19 cellular contexts compared by ENCODE assay signal in genomic region chr7:27693794-27694193, GRCh38. TPM values are rescaled to one million over a fixed set of nuclear protein-coding genes. Genes with fewer than 3 reads are reported as not detected.
DNase-seq lines count a peak whose midpoint lies in the region; ATAC-seq, FAIRE-seq and TF ChIP-seq lines count a peak whose summit lies in the region.
"Had no signal": no experiment of that assay in that cellular context is flagged by ENCODE, and none has a peak within 500 bp of the region (broad histone marks: within the 10 kb centered on the region; RNA-seq: fewer than 3 reads in every experiment).

No MANE protein-coding gene starts in this region.

- TF ChIP-seq CTCF in AG10803 (conservative IDR thresholded peaks at IDR 0.05; ENCODE audit: low read length), result no peak
- no peak for TF ChIP-seq CTCF in keratinocyte (optimal IDR thresholded peaks at IDR 0.05 in 1 of 3, IDR thresholded peaks at IDR 0.05 in 1 of 3, conservative IDR thresholded peaks at IDR 0.05 in 1 of 3; ENCODE audit: extremely low read depth in 1 of 3, insufficient read depth in 2 of 3, low read length in 3 of 3)

- ATAC-seq in HG02759 (IDR thresholded peaks at IDR 0.05; ENCODE audit: unreplicated experiment), result no peak
- ATAC-seq in aorta (ENCODE audit: low FRiP score), result no peak

- H2AFZ ChIP-seq in keratinocyte (ENCODE audit: control insufficient read depth, low read length), result peak overlapping the region; percentile 30

- dilution Hi-C loops in keratinocyte (cut with MboI; ENCODE audit: extremely low pct_ligation_motif_present, low sequenced_read_pairs), result no loop called here

- H3K4me1 ChIP-seq in keratinocyte (ENCODE audit: control insufficient read depth, extremely low read depth, insufficient read depth, low read length) (peaks cover 3% of the 10 kb centered on the region), aorta (ENCODE audit: control insufficient read depth in 1 of 2, insufficient read depth in 2 of 2, low read length in 2 of 2) (no peaks in the 10 kb centered on the region)

- H3K27me3 ChIP-seq in H7 (ENCODE audit: control insufficient read depth, insufficient read depth, low read length), result no peaks in the 10 kb centered on the region
- H3K27me3 ChIP-seq in keratinocyte (ENCODE audit: control insufficient read depth, extremely low read depth, insufficient read depth, low read length), result no peaks in the 10 kb centered on the region
- no peaks in the 10 kb centered on the region for H3K27me3 ChIP-seq in aorta (ENCODE audit: control insufficient read depth in 1 of 2, insufficient read depth in 2 of 2, low read length in 1 of 2)

- peak; percentile 40 for DNase-seq in AG10803 (ENCODE audit: low read depth)
- peak; percentile 21 for DNase-seq in H7
- DNase-seq in SK-MEL-5 (ENCODE audit: low read depth, low spot score), result peak; percentile 99
- DNase-seq in keratinocyte (ENCODE audit: low read depth, low spot score), result no peak
- DNase-seq in SHP77 (lab: John Stamatoyannopoulos, UW), result no peak
- DNase-seq in activated CD4-positive, CD25-positive, alpha-beta regulatory T cell (lab: John Stamatoyannopoulos, UW), result no peak
- DNase-seq in aorta, result no peak
- DNase-seq: activated CD4-positive, alpha-beta T cell treated with anti-CD3 and anti-CD28 coated beads, Interleukin-2, amount 10 ng/mL, durations not matched to agents 7 days and 5 days; activated naive CD4-positive, alpha-beta T cell treated with anti-CD3 and anti-CD28 coated beads, Interleukin-2, amount 10 ng/mL, durations not matched to agents 7 days and 5 days; dermis blood vessel endothelial cell; erythroblast; kidney glomerular epithelial cell; naive B cell; NCI-H1694 treated with DMSO at 0.1 percent for 48 hours; NCI-H446 treated with DMSO at 0.1 percent for 48 hours; RPMI8226 had no signal

- no peak for FAIRE-seq in keratinocyte (lab: Jason Lieb, UNC)
- FAIRE-seq: GM18507, urothelium cell line had no signal

- H4K20me1 ChIP-seq in keratinocyte (ENCODE audit: control insufficient read depth, extremely low read depth, insufficient read depth, low read length), result no peaks in the 10 kb centered on the region

- no peak overlapping the region for H3K27ac ChIP-seq in keratinocyte (ENCODE audit: control insufficient read depth, insufficient read depth, low read length)
- H3K27ac ChIP-seq in aorta (ENCODE audit: low read depth in 1 of 2, low read length in 2 of 2), result no peak overlapping the region

- H3K36me3 ChIP-seq in H7 (replicated peaks; ENCODE audit: control insufficient read depth, insufficient read depth, low read length) (no peaks in the 10 kb centered on the region), keratinocyte (ENCODE audit: control insufficient read depth in 2 of 2, extremely low read depth in 1 of 2, insufficient read depth in 2 of 2, low read length in 2 of 2) (no peaks in the 10 kb centered on the region), aorta (ENCODE audit: control insufficient read depth in 1 of 2, insufficient read depth in 2 of 2, low read length in 1 of 2) (no peaks in the 10 kb centered on the region)

- H3K9ac ChIP-seq in keratinocyte (ENCODE audit: control insufficient read depth, extremely low read depth, insufficient read depth, low read length), result no peak overlapping the region

- no peaks in the 10 kb centered on the region for H3K79me2 ChIP-seq in keratinocyte (ENCODE audit: control insufficient read depth, insufficient read depth, low read length)

- WGBS in aorta, 2 donors, result 85% methylated on average over 3 of the region's 3 CpGs

- H3K4me2 ChIP-seq in keratinocyte (ENCODE audit: control insufficient read depth, extremely low read depth, insufficient read depth, low read depth, low read length), result no peak overlapping the region

- H3K9me1 ChIP-seq in keratinocyte (ENCODE audit: control insufficient read depth, extremely low read depth, insufficient read depth, low read length), result no peaks in the 10 kb centered on the region

- intact Hi-C loops in aorta (cut with DNase I), result no loop called here

- no peak overlapping the region for H3K4me3 ChIP-seq in AG10803 (ENCODE audit: low read length)
- no peak overlapping the region for H3K4me3 ChIP-seq in H7 (ENCODE audit: insufficient read depth, low read depth, low read length)
- no peak overlapping the region for H3K4me3 ChIP-seq in keratinocyte (ENCODE audit: control insufficient read depth in 2 of 3, extremely low read depth in 1 of 3, insufficient read depth in 2 of 3, low read depth in 1 of 3, low read length in 3 of 3)
- no peak overlapping the region for H3K4me3 ChIP-seq in aorta (ENCODE audit: low read length in 2 of 2)

- H3K9me3 ChIP-seq in keratinocyte (ENCODE audit: control insufficient read depth, low read depth, low read length) (no peaks in the 10 kb centered on the region), aorta (ENCODE audit: control insufficient read depth, low read length) (no peaks in the 10 kb centered on the region)

- in situ Hi-C loops in SK-MEL-5 (cut with HindIII; ENCODE audit: low pct_unique_long_range_greater_than_20kb, low sequenced_read_pairs), result no loop called here

RNA-seq across cellular contexts. Expression of gene HIBADH, which starts 31.1 kb away (rescaled TPM):
- total RNA-seq in H7 (2014; rRNA removed; shearing (Covaris generic)), result 42.0 and 53.7 TPM in 2 replicates
- total RNA-seq in SK-MEL-5 (2014; rRNA removed; shearing (Covaris generic)), result 113 and 135 TPM in 2 replicates
- polyA plus RNA-seq in SK-MEL-5 (2015; cell fraction: cytosol; rRNA removed), result 134 and 147 TPM in 2 replicates
- 33.7 and 37.7 TPM in 2 replicates for polyA plus RNA-seq in SK-MEL-5 (2015; cell fraction: nucleus; rRNA removed)
- polyA plus RNA-seq in keratinocyte (29.5 to 42.6 TPM (median 40.3 TPM) in 3 replicates), aorta (10 to 100 TPM; 29.3 to 32.5 TPM)
- 19.7 TPM for polyA plus RNA-seq in keratinocyte (2011; ENCODE audit: low read depth)
- polyA plus RNA-seq in keratinocyte (2011; cell fraction: cytosol; rRNA removed), result 33.4 and 54.3 TPM in 2 replicates
- 26.8 and 26.9 TPM in 2 replicates for polyA plus RNA-seq in keratinocyte (2011; cell fraction: nucleus; rRNA removed)
- polyA plus RNA-seq in keratinocyte (2012; ENCODE audit: low replicate concordance), result 16.7 and 22.9 TPM in 2 replicates
- polyA minus RNA-seq in keratinocyte, result 7.4 to 20.5 TPM (median 13.1 TPM) in 3 replicates
- 11.9 TPM for polyA minus RNA-seq in keratinocyte (2011; cell fraction: cytosol; rRNA and poly(A)+ RNA removed)
- polyA minus RNA-seq in keratinocyte (2011; cell fraction: nucleus; rRNA and poly(A)+ RNA removed), result 3.5 and 11.3 TPM in 2 replicates
- total RNA-seq in aorta, result 10 to 100 TPM; 22.4 to 31.0 TPM

RNA-seq across cellular contexts. Expression of gene TAX1BP1, which starts 46.2 kb away (rescaled TPM):
- total RNA-seq in H7 (2014; rRNA removed; shearing (Covaris generic)), result 51.6 and 62.2 TPM in 2 replicates
- 269 and 296 TPM in 2 replicates for total RNA-seq in SK-MEL-5 (2014; rRNA removed; shearing (Covaris generic))
- 198 and 233 TPM in 2 replicates for polyA plus RNA-seq in SK-MEL-5 (2015; cell fraction: cytosol; rRNA removed)
- polyA plus RNA-seq in SK-MEL-5 (2015; cell fraction: nucleus; rRNA removed), result 106 and 108 TPM in 2 replicates
- polyA plus RNA-seq in keratinocyte (60.6 to 119 TPM (median 102 TPM) in 3 replicates), aorta (10 to 100 TPM; 68.4 to 79.9 TPM)
- polyA plus RNA-seq in keratinocyte (2011; ENCODE audit: low read depth), result 464 TPM
- polyA plus RNA-seq in keratinocyte (2011; cell fraction: cytosol; rRNA removed), result 47.7 and 92.1 TPM in 2 replicates
- 62.9 and 76.2 TPM in 2 replicates for polyA plus RNA-seq in keratinocyte (2011; cell fraction: nucleus; rRNA removed)
- 62.5 and 91.4 TPM in 2 replicates for polyA plus RNA-seq in keratinocyte (2012; ENCODE audit: low replicate concordance)
- polyA minus RNA-seq in keratinocyte, result 76.4 to 107 TPM (median 99.7 TPM) in 3 replicates
- 51.8 TPM for polyA minus RNA-seq in keratinocyte (2011; cell fraction: cytosol; rRNA and poly(A)+ RNA removed)
- polyA minus RNA-seq in keratinocyte (2011; cell fraction: nucleus; rRNA and poly(A)+ RNA removed), result 59.6 and 107 TPM in 2 replicates
- 100 to 1,000 TPM in 1 of 2 donors, 10 to 100 TPM in 1; 93.1 to 113 TPM for total RNA-seq in aorta

Comparison
In these comparisons a context has a peak if more than half of its experiments do, and no peak if none do; other contexts are left out.
1. DNase-seq: peak in AG10803 (single experiment), H7 (single experiment) and SK-MEL-5 (single experiment); none in keratinocyte (single experiment), SHP77 (0 of 2), activated CD4-positive, CD25-positive, alpha-beta regulatory T cell (0 of 4) and aorta (0 of 2).